21 cellular contexts compared by ENCODE assay signal in genomic region chr17:76962858-76963257, GRCh38.
"Had no signal": no experiment of that assay in that cellular context is flagged by ENCODE, and none has a peak within 500 bp of the region (broad histone marks: within the 10 kb centered on the region; RNA-seq: fewer than 3 reads in every experiment).

No MANE protein-coding gene starts in this region.

- DNase-seq: Karpas-422, KG1, MG63, NCI-H1092, NCI-H1105 treated with DMSO at 0.1 percent for 48 hours, NCI-H1436, NCI-H187, NCI-H2029, NCI-H2081 treated with DMSO at 0.1 percent for 48 hours, NCI-H2171, NCI-H226, NCI-H446, NCI-H510A, NCI-H524 treated with DMSO at 0.1 percent for 48 hours, NCI-H69, NCI-H774, SHP77, SK-N-SH, SW 1271 had no signal

- H3K36me3 ChIP-seq: MG63 had no signal

- H3K27ac ChIP-seq: RWPE1 had no signal

- H3K9ac ChIP-seq: SK-N-SH had no signal

- H3K4me3 ChIP-seq: MG63 had no signal

- H3K4me2 ChIP-seq: SK-N-SH had no signal

- H3K27me3 ChIP-seq: MG63 had no signal

- H3K9me3 ChIP-seq: MG63, SK-N-SH had no signal

- ATAC-seq: Panc1 had no signal
